In the genomic region with DNA sequence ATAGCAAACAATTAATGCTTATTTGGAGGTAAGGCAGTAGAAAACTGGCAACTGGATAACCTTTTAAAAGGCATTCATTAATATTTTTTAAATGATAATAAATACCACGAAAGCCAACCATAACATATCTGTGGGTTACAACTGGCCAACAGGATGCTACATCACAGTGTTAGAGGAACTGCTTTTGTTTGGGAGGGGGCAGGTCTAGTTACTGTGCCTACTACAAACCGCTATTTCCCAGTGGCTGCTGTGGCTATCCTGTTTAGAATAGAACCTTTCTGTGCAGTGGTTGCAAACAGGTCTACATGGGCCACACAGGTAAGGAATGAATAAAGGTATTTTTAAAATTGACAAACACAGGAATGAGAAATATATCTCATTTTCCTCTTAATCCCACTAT, we compare ENCODE assay signal across 8 cellular contexts. TPM values are rescaled to one million over a fixed set of nuclear protein-coding genes. Genes with fewer than 3 reads are reported as not detected.
DNase-seq lines count a peak whose midpoint lies in the region; ATAC-seq and TF ChIP-seq lines count a peak whose summit lies in the region.

No MANE protein-coding gene starts in this region.

- H2BK12ac ChIP-seq in mesenchymal stem cell (ENCODE audit: low read length in 2 of 2), result no peak overlapping the region

- H3K36me3 ChIP-seq in mesenchymal stem cell (ENCODE audit: control insufficient read depth in 1 of 2, insufficient read depth in 2 of 2, low read depth in 1 of 2, low read length in 2 of 2), result peaks cover 20 to 29% of the 10 kb centered on the region in 2 experiments

- no peak overlapping the region for H2AK5ac ChIP-seq in mesenchymal stem cell (ENCODE audit: low read length, severe bottlenecking)

- 95% methylated on average over 2 of the region's 2 CpGs for WGBS in mesenchymal stem cell

- peaks cover 59% of the 10 kb centered on the region for H3K4me1 Mint-ChIP-seq in stimulated activated naive CD8-positive, alpha-beta T cell treated with anti-CD3 and anti-CD28 coated beads, Interleukin-15, Interleukin-2, amounts not matched to agents 100 ng/mL and 50 ng/mL, for 24 hours (ENCODE audit: low read depth)

- H3K4me1 ChIP-seq in mesenchymal stem cell (ENCODE audit: control insufficient read depth, insufficient read depth, low read depth, low read length), result peaks cover 13% of the 10 kb centered on the region

- H3K23ac ChIP-seq in mesenchymal stem cell (ENCODE audit: low read length in 2 of 2), result no peak overlapping the region

- H3K9me3 Mint-ChIP-seq in stimulated activated naive CD8-positive, alpha-beta T cell treated with anti-CD3 and anti-CD28 coated beads, Interleukin-15, Interleukin-2, amounts not matched to agents 100 ng/mL and 50 ng/mL, for 24 hours, result no peaks in the 10 kb centered on the region

- H3K9me3 ChIP-seq in mesenchymal stem cell (ENCODE audit: control insufficient read depth, low read length), result no peaks in the 10 kb centered on the region

- H4K91ac ChIP-seq in mesenchymal stem cell (ENCODE audit: low read length), result no peak overlapping the region

- H3K27me3 Mint-ChIP-seq in stimulated activated naive CD8-positive, alpha-beta T cell treated with anti-CD3 and anti-CD28 coated beads, Interleukin-15, Interleukin-2, amounts not matched to agents 100 ng/mL and 50 ng/mL, for 24 hours, result no peaks in the 10 kb centered on the region

- TF ChIP-seq CTCF in astrocyte of the spinal cord (IDR thresholded peaks at IDR 0.05; ENCODE audit: low read depth, low read length), result no peak

- in situ Hi-C loops in astrocyte of the spinal cord (cut with HindIII; ENCODE audit: low sequenced_read_pairs), result no loop called here

- no peak overlapping the region for H2BK5ac ChIP-seq in mesenchymal stem cell (ENCODE audit: low read depth, low read length, poor library complexity, severe bottlenecking)

- no peak overlapping the region for H3K27ac ChIP-seq in mesenchymal stem cell (ENCODE audit: low read length, poor library complexity, severe bottlenecking)

- no peak for DNase-seq in stimulated activated naive CD8-positive, alpha-beta T cell treated with anti-CD3 and anti-CD28 coated beads, Interleukin-15, Interleukin-2, amounts not matched to agents 100 U/mL and 50 U/mL, for 24 hours
- no peak for DNase-seq in astrocyte of the spinal cord (ENCODE audit: low read depth, low spot score)
- DNase-seq in mesenchymal stem cell, result no peak
- no peak for DNase-seq in LoVo (ENCODE audit: low spot score)

- H3K14ac ChIP-seq in mesenchymal stem cell (ENCODE audit: low read length in 2 of 2), result no peak overlapping the region

- H3K4me2 ChIP-seq in mesenchymal stem cell (ENCODE audit: low read length, poor library complexity, severe bottlenecking), result peak overlapping the region; percentile 94

- H4K8ac ChIP-seq in mesenchymal stem cell (ENCODE audit: low read length), result no peak overlapping the region

- ATAC-seq in stimulated activated naive CD8-positive, alpha-beta T cell treated with anti-CD3 and anti-CD28 coated beads, Interleukin-15, Interleukin-2, amounts not matched to agents 100 U/mL and 50 U/mL, for 24 hours, result no peak
- ATAC-seq in HG03460 (IDR thresholded peaks at IDR 0.05; ENCODE audit: unreplicated experiment) (no peak), GM21529 (IDR thresholded peaks at IDR 0.05; ENCODE audit: unreplicated experiment) (no peak), GM19023 (IDR thresholded peaks at IDR 0.05; ENCODE audit: unreplicated experiment) (no peak)

- peak overlapping the region; percentile 95 for H3K4me3 ChIP-seq in astrocyte of the spinal cord (ENCODE audit: low read depth, low read length)
- H3K4me3 ChIP-seq in mesenchymal stem cell (ENCODE audit: insufficient read depth in 1 of 2, low read depth in 1 of 2, low read length in 2 of 2), result peak overlapping the region in 1 of 2 experiments; percentile 94

- peaks cover 42% of the 10 kb centered on the region for H3K36me3 Mint-ChIP-seq in stimulated activated naive CD8-positive, alpha-beta T cell treated with anti-CD3 and anti-CD28 coated beads, Interleukin-15, Interleukin-2, amounts not matched to agents 100 ng/mL and 50 ng/mL, for 24 hours (ENCODE audit: low read depth)

- H3K27me3 ChIP-seq in mesenchymal stem cell (ENCODE audit: control insufficient read depth in 1 of 2, insufficient read depth in 1 of 2, low read length in 2 of 2), result no peaks in the 10 kb centered on the region

- H3K18ac ChIP-seq in mesenchymal stem cell (ENCODE audit: low read depth in 1 of 2, low read length in 2 of 2), result no peak overlapping the region

- H3K4ac ChIP-seq in mesenchymal stem cell (ENCODE audit: low read depth in 1 of 2, low read length in 2 of 2), result no peak overlapping the region

- peak overlapping the region; percentile 97 for H3K9ac ChIP-seq in mesenchymal stem cell (ENCODE audit: low read length)

- no peak overlapping the region for H2BK15ac ChIP-seq in mesenchymal stem cell (ENCODE audit: low read depth, poor library complexity, severe bottlenecking)

- H3K27ac Mint-ChIP-seq in stimulated activated naive CD8-positive, alpha-beta T cell treated with anti-CD3 and anti-CD28 coated beads, Interleukin-15, Interleukin-2, amounts not matched to agents 100 ng/mL and 50 ng/mL, for 24 hours, result peak overlapping the region; percentile 96

- H3K4me3 Mint-ChIP-seq in stimulated activated naive CD8-positive, alpha-beta T cell treated with anti-CD3 and anti-CD28 coated beads, Interleukin-15, Interleukin-2, amounts not matched to agents 100 ng/mL and 50 ng/mL, for 24 hours, result peak overlapping the region; percentile 95

- no peak overlapping the region for H2AFZ ChIP-seq in mesenchymal stem cell (ENCODE audit: low read depth, low read length)

- peaks cover 21% of the 10 kb centered on the region for H3K79me1 ChIP-seq in mesenchymal stem cell (replicated peaks; ENCODE audit: low read length, poor library complexity, severe bottlenecking)

- no peak overlapping the region for H2BK120ac ChIP-seq in mesenchymal stem cell (ENCODE audit: low read depth, low read length)

RNA-seq across cellular contexts. Expression of a gene that starts 1.0 kb away (rescaled TPM):
- 148 TPM for polyA plus RNA-seq in mesenchymal stem cell (2013, experiment 1 of 2)
- polyA plus RNA-seq in mesenchymal stem cell (2013, experiment 2 of 2), result 151 TPM

RNA-seq across cellular contexts. Expression of a gene that starts 8.8 kb away (rescaled TPM):
- 12.5 TPM for polyA plus RNA-seq in mesenchymal stem cell (2013, experiment 1 of 2)
- 12.0 TPM for polyA plus RNA-seq in mesenchymal stem cell (2013, experiment 2 of 2)

RNA-seq across cellular contexts. Expression of a gene that starts 38.8 kb away (rescaled TPM):
- not detected for polyA plus RNA-seq in mesenchymal stem cell (2013, experiment 1 of 2)
- polyA plus RNA-seq in mesenchymal stem cell (2013, experiment 2 of 2), result not detected

RNA-seq across cellular contexts. Expression of a gene that starts 52.6 kb away (rescaled TPM):
- polyA plus RNA-seq in mesenchymal stem cell (2013, experiment 1 of 2), result not detected
- not detected for polyA plus RNA-seq in mesenchymal stem cell (2013, experiment 2 of 2)

RNA-seq across cellular contexts. Expression of a gene that starts 54.0 kb away (rescaled TPM):
- polyA plus RNA-seq in mesenchymal stem cell (2013, experiment 1 of 2), result 18.6 TPM
- 17.5 TPM for polyA plus RNA-seq in mesenchymal stem cell (2013, experiment 2 of 2)
